21 cellular contexts compared by ENCODE assay signal in genomic region chr1:68449901-68450300, GRCh38. TPM values are rescaled to one million over a fixed set of nuclear protein-coding genes. Genes with fewer than 3 reads are reported as not detected.
A peak's percentile ranks its signal among the peaks of the same experiment; 100 is the strongest.
DNase-seq lines count a peak whose midpoint lies in the region; ATAC-seq and TF ChIP-seq lines count a peak whose summit lies in the region.
"Had no signal": no experiment of that assay in that cellular context is flagged by ENCODE, and none has a peak within 500 bp of the region (broad histone marks: within the 10 kb centered on the region; RNA-seq: fewer than 3 reads in every experiment).

TSS of gene RPE65 (minus strand) at chr1:68449954. CDS start at chr1:68449905, 49 bp downstream.

- no peak within 1 kb of the TSS for H3K27ac ChIP-seq in coronary artery
- H3K27ac ChIP-seq: brain microvascular endothelial cell, uterus had no signal

- no peak for TF ChIP-seq CTCF in coronary artery (IDR thresholded peaks at IDR 0.05)

- no peak within 1 kb of the TSS for H3K4me3 ChIP-seq in coronary artery
- H3K4me3 ChIP-seq: MG63, uterus had no signal

- ATAC-seq in HG03520 (IDR thresholded peaks at IDR 0.05; ENCODE audit: unreplicated experiment): no peak
- ATAC-seq: left ventricle myocardium superior had no signal

- DNase-seq in Ammon's horn (ENCODE audit: low spot score) (peak; percentile 29), HT1080 (ENCODE audit: low read depth) (peak; percentile 19), amniotic epithelial cell (ENCODE audit: low read depth) (peak; percentile 63), left kidney (ENCODE audit: low read depth, low spot score) (peak; percentile 42), coronary artery (ENCODE audit: low spot score) (no peak), NCI-H146 (lab: John Stamatoyannopoulos, UW) (no peak), superior temporal gyrus (ENCODE audit: extremely low spot score) (no peak)
- DNase-seq: ACHN; activated T-cell treated with anti-CD3 and anti-CD28 coated beads, Interleukin-2, amount 50 U/mL, for 48 hours; brain microvascular endothelial cell; cortex of kidney; left ventricle myocardium superior; MG63; NCI-H1694 treated with DMSO at 0.1 percent for 48 hours; NCI-H345; stimulated activated CD4-positive, alpha-beta T cell treated with anti-CD3 and anti-CD28 coated beads, Interleukin-15, amount 100 ng/mL, for 24 hours; SW 1271; uterus had no signal

RNA-seq across cellular contexts. Expression of gene RPE65, which starts in this region (rescaled TPM):
- not detected in 2 replicates for total RNA-seq in HT1080 (2014; rRNA removed; shearing (Covaris generic))
- not detected in 2 replicates for polyA plus RNA-seq in HT1080 (2015; cell fraction: cytosol; rRNA removed)
- polyA plus RNA-seq in HT1080 (2015; cell fraction: nucleus; rRNA removed): not detected in 2 replicates
- total RNA-seq: activated CD8-positive, alpha-beta memory T cell treated with anti-CD3 and anti-CD28 coated beads for 36 hours; left ventricle myocardium superior had no signal
- polyA plus RNA-seq: IgD-negative memory B cell had no signal

Comparison
In these comparisons a context has a peak if more than half of its experiments do, and no peak if none do; other contexts are left out.
1. Peak in DNase-seq in HT1080; RNA of the gene not detected or under 1 TPM.
2. DNase-seq: peak in Ammon's horn (single experiment), amniotic epithelial cell (single experiment) and left kidney (single experiment); none in coronary artery (single experiment), NCI-H146 (single experiment) and superior temporal gyrus (single experiment).